In the genomic region with DNA sequence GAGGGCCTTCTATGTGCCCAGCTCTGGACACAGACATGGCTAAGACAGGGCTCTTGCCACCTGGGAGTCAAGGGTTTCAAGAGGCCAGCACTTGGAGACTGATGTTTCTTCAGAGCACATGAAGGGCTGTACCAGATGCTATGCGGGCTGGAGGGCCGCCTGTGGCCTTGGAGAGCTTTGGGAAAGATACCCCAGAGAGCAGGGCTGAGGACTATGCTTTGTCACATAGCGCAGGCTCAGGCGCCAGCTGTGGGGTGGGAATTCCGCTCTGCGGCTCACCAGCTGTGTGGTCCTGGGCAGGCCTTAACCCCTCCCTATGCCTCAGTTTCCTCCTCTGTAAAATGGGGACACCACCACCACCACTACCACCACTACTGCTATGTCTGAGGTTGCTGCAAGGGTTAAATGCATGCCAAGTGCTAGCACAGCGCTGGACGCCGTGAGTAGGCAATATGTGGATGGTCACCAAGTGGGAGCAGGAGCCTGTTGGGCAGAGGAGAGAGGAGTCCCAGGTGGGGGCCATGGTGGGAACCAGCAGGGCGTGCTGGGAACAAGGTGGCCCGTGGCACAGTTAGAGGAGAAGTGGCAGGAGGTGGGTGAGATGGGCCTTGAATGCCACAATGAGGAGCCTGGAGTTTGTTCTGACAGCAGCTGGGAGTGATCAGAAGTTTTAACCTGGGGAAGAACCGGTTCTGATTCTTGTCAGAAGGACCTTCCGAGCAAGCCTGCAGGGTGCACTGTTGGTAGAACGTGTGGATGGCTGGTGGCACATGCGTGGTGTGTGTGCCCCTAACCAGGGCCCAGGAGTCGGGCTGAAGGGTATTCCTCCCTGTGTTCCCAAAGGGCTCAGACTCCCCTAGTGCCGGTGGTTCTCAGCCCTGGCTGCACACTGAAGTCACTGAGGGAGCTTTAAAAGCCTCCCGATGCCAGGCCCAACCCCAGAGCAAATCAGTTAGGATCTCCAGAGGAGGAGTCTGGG, we compare ENCODE assay signal across 16 cellular contexts.
"Had no signal": no experiment of that assay in that cellular context is flagged by ENCODE, and none has a peak within 500 bp of the region (broad histone marks: within the 10 kb centered on the region; RNA-seq: fewer than 3 reads in every experiment).

No MANE protein-coding gene starts in this region.

- H3K4me1 ChIP-seq: stomach had no signal

- H3K27me3 ChIP-seq: heart right ventricle, stomach had no signal

- H3K36me3 ChIP-seq: stomach had no signal

- H3K27ac ChIP-seq: esophagus muscularis mucosa, heart right ventricle, skin epidermis, stomach had no signal

- ATAC-seq: activated CD8-positive, alpha-beta T cell treated with anti-CD3 and anti-CD28 coated beads, Interleukin-2, amount 10 ng/mL, durations not matched to agents 7 days and 5 days; heart right ventricle; T-cell had no signal

- H3K9me3 ChIP-seq: esophagus muscularis mucosa, heart right ventricle, stomach had no signal

- H3K4me3 ChIP-seq: esophagus muscularis mucosa, heart right ventricle, skin epidermis, stomach had no signal

- DNase-seq: activated CD4-positive, alpha-beta T cell treated with anti-CD3 and anti-CD28 coated beads, Interleukin-2, amount 10 ng/mL, durations not matched to agents 24 days and 14 days; activated CD4-positive, CD25-positive, alpha-beta regulatory T cell; activated CD8-positive, alpha-beta T cell treated with anti-CD3 and anti-CD28 coated beads, Interleukin-2, amount 10 ng/mL, durations not matched to agents 7 days and 5 days; activated naive CD4-positive, alpha-beta T cell treated with Interleukin-2 at 50 U/mL for 16 hours; activated T-cell treated with anti-CD3 and anti-CD28 coated beads, Interleukin-2, amount 50 U/mL, for 24 hours; anterior cingulate cortex; cerebellar nuclear complex; effector CD8-positive, alpha-beta T cell; heart right ventricle; occipital lobe; stimulated activated CD4-positive, alpha-beta T cell treated with anti-CD3 and anti-CD28 coated beads, Interleukin-4, amount 100 ng/mL, for 1 hour; stomach; T-cell; T-helper 9 cell had no signal
